Comparison of ENCODE assay signal across 8 cellular contexts in genomic region chr13:49444517-49445395, GRCh38. TPM values are rescaled to one million over a fixed set of nuclear protein-coding genes. Genes with fewer than 3 reads are reported as not detected.
DNase-seq lines count a peak whose midpoint lies in the region; FAIRE-seq and TF ChIP-seq lines count a peak whose summit lies in the region.

No MANE protein-coding gene starts in this region.

- H3K9me3 ChIP-seq in SJCRH30 (replicated peaks), result no peaks in the 10 kb centered on the region

- H3K4me1 Mint-ChIP-seq in brain, result peaks cover 72% of the 10 kb centered on the region

- H3K27ac ChIP-seq in SJCRH30, result peak overlapping the region; percentile 93

- no peaks in the 10 kb centered on the region for H3K27me3 ChIP-seq in SJCRH30

- H3K27ac Mint-ChIP-seq in brain, result peak overlapping the region; percentile 52 to 100 (median 98)

- no peaks in the 10 kb centered on the region for H3K9me3 Mint-ChIP-seq in brain

- TF ChIP-seq CTCF in brain (conservative IDR thresholded peaks at IDR 0.05), result no peak

- no peaks in the 10 kb centered on the region for H3K36me3 ChIP-seq in SJCRH30

- no peaks in the 10 kb centered on the region for H3K4me1 ChIP-seq in SJCRH30

- H3K4me3 ChIP-seq in SJCRH30, result peak overlapping the region; percentile 74

- FAIRE-seq in GM12891 (lab: Jason Lieb, UNC), result no peak

- DNase-seq in ACHN (peak; percentile 37), GM12891 (ENCODE audit: insufficient read length, low spot score) (no peak), HK-2 (ENCODE audit: unreplicated experiment) (peak; percentile 19), SJCRH30 (peak; percentile 51 to 78), iPS-NIHi11 (ENCODE audit: low spot score) (peak; percentile 14), retina (no peak)
- peak; percentile 14 for DNase-seq in stimulated activated CD4-positive, alpha-beta T cell treated with anti-CD3 and anti-CD28 coated beads, Interleukin-15, amount 100 ng/mL, for 24 hours

- peak overlapping the region; percentile 92 to 99 (median 97) for H3K4me3 Mint-ChIP-seq in brain

- peaks cover 31% of the 10 kb centered on the region for H3K36me3 Mint-ChIP-seq in brain

- H3K27me3 Mint-ChIP-seq in brain, result peaks cover 13% of the 10 kb centered on the region

- in situ Hi-C loops in ACHN (cut with HindIII; ENCODE audit: low pct_ligation_motif_present, low pct_unique_long_range_greater_than_20kb, low sequenced_read_pairs), result loop anchor here (25.0 kb wide), 1 partner anchor 157 kb away; no protein-coding TSS in a partner anchor

- TF ChIP-seq POLR2A in GM12891 (IDR thresholded peaks at IDR 0.05; ENCODE audit: low read depth, low read length), result no peak; the same call in 1 of the 2 replicates

TF ChIP-seq in GM12891, 5 proteins besides CTCF, POLR2A, EP300 and RAD21:
- peak; percentile 30; the same call in 1 of the 2 replicates for TF ChIP-seq TAF1 (IDR thresholded peaks at IDR 0.05; ENCODE audit: low read depth, low read length)
- TF ChIP-seq SPI1 (IDR thresholded peaks at IDR 0.05; ENCODE audit: low read depth, low read length), result peak; percentile 40
- no peak for TF ChIP-seq PAX5 (IDR thresholded peaks at IDR 0.05; ENCODE audit: insufficient read depth, low read length, severe bottlenecking)
- TF ChIP-seq POLR2AphosphoS5 (IDR thresholded peaks at IDR 0.05; ENCODE audit: low read depth, low read length), result no peak
- TF ChIP-seq POU2F2 (IDR thresholded peaks at IDR 0.05; ENCODE audit: low read depth, low read length), result no peak

RNA-seq across cellular contexts. Expression of gene SETDB2, which starts 0.7 kb away (rescaled TPM):
- 4.0 TPM for polyA plus RNA-seq in GM12891 (2012; ENCODE audit: low read depth, missing spikeins)
- 8.9 and 10.9 TPM in 2 replicates for total RNA-seq in SJCRH30 (2014; rRNA removed; shearing (Covaris generic))
- 1.4 TPM for polyA plus RNA-seq in brain (ENCODE audit: insufficient read depth, low read depth, low replicate concordance)

RNA-seq across cellular contexts. Expression of gene CAB39L, which starts 0.9 kb away (rescaled TPM):
- 2.8 TPM for polyA plus RNA-seq in GM12891 (2012; ENCODE audit: low read depth, missing spikeins)
- total RNA-seq in SJCRH30 (2014; rRNA removed; shearing (Covaris generic)), result 2.4 and 3.3 TPM in 2 replicates
- polyA plus RNA-seq in brain (ENCODE audit: insufficient read depth, low read depth, low replicate concordance), result 6.2 TPM

RNA-seq across cellular contexts. Expression of gene PHF11, which starts 51.0 kb away (rescaled TPM):
- 42.5 TPM for polyA plus RNA-seq in GM12891 (2012; ENCODE audit: low read depth, missing spikeins)
- total RNA-seq in SJCRH30 (2014; rRNA removed; shearing (Covaris generic)), result not detected in 2 replicates
- polyA plus RNA-seq in brain (ENCODE audit: insufficient read depth, low read depth, low replicate concordance), result 9.0 TPM

Comparison
In these comparisons a context has a peak if more than half of its experiments do, and no peak if none do; other contexts are left out.
1. DNase-seq: peak in ACHN (single experiment), HK-2 (single experiment), SJCRH30 (2 of 2), iPS-NIHi11 (single experiment) and stimulated activated CD4-positive, alpha-beta T cell treated with anti-CD3 and anti-CD28 coated beads, Interleukin-15, amount 100 ng/mL, for 24 hours (single experiment); none in GM12891 (single experiment) and retina (single experiment).